In genomic region chr6:28811873-28812272, GRCh38 we compare ENCODE assay signal across 2 cellular contexts.
TF ChIP-seq lines count a peak whose summit lies in the region.

No MANE protein-coding gene starts in this region.

TF ChIP-seq in HepG2, 621 proteins besides CTCF, POLR2A, EP300 and RAD21 (continued from another document):
- TF ChIP-seq PBX3 (CRISPR knock-in tag; IDR thresholded peaks at IDR 0.05; ENCODE audit: borderline replicate concordance): no peak
- no peak for TF ChIP-seq BHLHE40 (IDR thresholded peaks at IDR 0.05; ENCODE audit: low read length)
- no peak; the same call in 1 of the 2 replicates for TF ChIP-seq HDAC2 (CRISPR knock-in tag; IDR thresholded peaks at IDR 0.05)
- no peak for TF ChIP-seq TERF1 (CRISPR knock-in tag; IDR thresholded peaks at IDR 0.05)
- no peak for TF ChIP-seq KDM6A (CRISPR knock-in tag; IDR thresholded peaks at IDR 0.05; ENCODE audit: low read depth)
- TF ChIP-seq ZNF672 (CRISPR knock-in tag; IDR thresholded peaks at IDR 0.05): no peak
- no peak for TF ChIP-seq POLR2AphosphoS2 (IDR thresholded peaks at IDR 0.05; ENCODE audit: low read depth, low read length)
- TF ChIP-seq MAFF (IDR thresholded peaks at IDR 0.05; ENCODE audit: low read depth, low read length): no peak
- no peak for TF ChIP-seq FLYWCH1 (CRISPR knock-in tag; IDR thresholded peaks at IDR 0.05)
- no peak for TF ChIP-seq NCOR1 (IDR thresholded peaks at IDR 0.05; ENCODE audit: borderline replicate concordance, low read length)
- no peak for TF ChIP-seq PAWR (CRISPR knock-in tag; IDR thresholded peaks at IDR 0.05; ENCODE audit: borderline replicate concordance)
- no peak for TF ChIP-seq XBP1 (CRISPR knock-in tag; IDR thresholded peaks at IDR 0.05)
- no peak; the same call in 1 of the 2 replicates for TF ChIP-seq ZNF792 (CRISPR knock-in tag; IDR thresholded peaks at IDR 0.05)
- no peak for TF ChIP-seq ZNF496 (CRISPR knock-in tag; IDR thresholded peaks at IDR 0.05; ENCODE audit: insufficient replicate concordance)
- TF ChIP-seq MAX (IDR thresholded peaks at IDR 0.05): 0 out of 2 replicates have a peak, but pooled peaks have one; percentile 43
- TF ChIP-seq CEBPG (CRISPR knock-in tag; IDR thresholded peaks at IDR 0.05): no peak
- no peak; the same call in 1 of the 2 replicates for TF ChIP-seq HNF1A (IDR thresholded peaks at IDR 0.05; ENCODE audit: low read depth)
- no peak for TF ChIP-seq HNF1A (CRISPR knock-in tag; IDR thresholded peaks at IDR 0.05; ENCODE audit: borderline replicate concordance)
- 0 out of 2 replicates have a peak, but pooled peaks have one; percentile 61 for TF ChIP-seq ZSCAN31 (CRISPR knock-in tag; IDR thresholded peaks at IDR 0.05; ENCODE audit: low read depth)
- no peak for TF ChIP-seq PRDM4 (CRISPR knock-in tag; IDR thresholded peaks at IDR 0.05; ENCODE audit: borderline replicate concordance)
- no peak for TF ChIP-seq FOXC1 (CRISPR knock-in tag; IDR thresholded peaks at IDR 0.05; ENCODE audit: borderline replicate concordance)
TF ChIP-seq in HepG2: peak in this region for 12.

TF ChIP-seq in K562, 482 proteins besides CTCF, POLR2A, EP300 and RAD21 (continued from another document and continues in another):
- no peak for TF ChIP-seq CUX1 (CRISPR knock-in tag; IDR thresholded peaks at IDR 0.05)
- TF ChIP-seq POLR3A (IDR thresholded peaks at IDR 0.05; ENCODE audit: borderline replicate concordance, extremely low read depth, insufficient read depth, insufficient read length): peak; percentile 88
- TF ChIP-seq FOXP1 (CRISPR knock-in tag; IDR thresholded peaks at IDR 0.05): no peak
- TF ChIP-seq ZNF444 (CRISPR knock-in tag; IDR thresholded peaks at IDR 0.05): no peak
- TF ChIP-seq ARNT (IDR thresholded peaks at IDR 0.05): peak; percentile 43 to 82; a peak in 2 of 4 replicates
- 0 out of 2 replicates have a peak, but pooled peaks have one; percentile 35 for TF ChIP-seq SMAD4 (CRISPR knock-in tag; conservative IDR thresholded peaks at IDR 0.05)
- TF ChIP-seq ZBTB11 (CRISPR knock-in tag; IDR thresholded peaks at IDR 0.05): no peak
- TF ChIP-seq PHB (CRISPR knock-in tag; IDR thresholded peaks at IDR 0.05): no peak
- peak in 1 of 2 experiments; percentile 69; a peak in 2 of 4 replicates for TF ChIP-seq MAZ (CRISPR knock-in tag; conservative IDR thresholded peaks at IDR 0.05 in 1 of 2, IDR thresholded peaks at IDR 0.05 in 1 of 2)
- TF ChIP-seq RNF2 (IDR thresholded peaks at IDR 0.05): peak; percentile 44; the same call in 1 of the 2 replicates
- no peak for TF ChIP-seq NCOA2 (IDR thresholded peaks at IDR 0.05; ENCODE audit: partially characterized antibody in 2 of 2)
- peak; percentile 96 for TF ChIP-seq GTF3C2 (IDR thresholded peaks at IDR 0.05; ENCODE audit: borderline replicate concordance, extremely low read depth, insufficient read length)
- TF ChIP-seq MEF2D (tag; conservative IDR thresholded peaks at IDR 0.05; ENCODE audit: low read depth): no peak
- TF ChIP-seq E4F1 (CRISPR knock-in tag; IDR thresholded peaks at IDR 0.05; ENCODE audit: borderline replicate concordance): no peak
- TF ChIP-seq ZNF274 (IDR thresholded peaks at IDR 0.05; ENCODE audit: borderline replicate concordance, low read depth, low read length): no peak
- TF ChIP-seq JUN (IDR thresholded peaks at IDR 0.05; ENCODE audit: borderline replicate concordance, low read depth, low read length): no peak
- no peak for TF ChIP-seq JUN (CRISPR knock-in tag; IDR thresholded peaks at IDR 0.05; ENCODE audit: borderline replicate concordance)
- no peak for TF ChIP-seq RFX1 (IDR thresholded peaks at IDR 0.05)
- TF ChIP-seq ELK3 (CRISPR knock-in tag; IDR thresholded peaks at IDR 0.05): no peak
